In the genomic region with DNA sequence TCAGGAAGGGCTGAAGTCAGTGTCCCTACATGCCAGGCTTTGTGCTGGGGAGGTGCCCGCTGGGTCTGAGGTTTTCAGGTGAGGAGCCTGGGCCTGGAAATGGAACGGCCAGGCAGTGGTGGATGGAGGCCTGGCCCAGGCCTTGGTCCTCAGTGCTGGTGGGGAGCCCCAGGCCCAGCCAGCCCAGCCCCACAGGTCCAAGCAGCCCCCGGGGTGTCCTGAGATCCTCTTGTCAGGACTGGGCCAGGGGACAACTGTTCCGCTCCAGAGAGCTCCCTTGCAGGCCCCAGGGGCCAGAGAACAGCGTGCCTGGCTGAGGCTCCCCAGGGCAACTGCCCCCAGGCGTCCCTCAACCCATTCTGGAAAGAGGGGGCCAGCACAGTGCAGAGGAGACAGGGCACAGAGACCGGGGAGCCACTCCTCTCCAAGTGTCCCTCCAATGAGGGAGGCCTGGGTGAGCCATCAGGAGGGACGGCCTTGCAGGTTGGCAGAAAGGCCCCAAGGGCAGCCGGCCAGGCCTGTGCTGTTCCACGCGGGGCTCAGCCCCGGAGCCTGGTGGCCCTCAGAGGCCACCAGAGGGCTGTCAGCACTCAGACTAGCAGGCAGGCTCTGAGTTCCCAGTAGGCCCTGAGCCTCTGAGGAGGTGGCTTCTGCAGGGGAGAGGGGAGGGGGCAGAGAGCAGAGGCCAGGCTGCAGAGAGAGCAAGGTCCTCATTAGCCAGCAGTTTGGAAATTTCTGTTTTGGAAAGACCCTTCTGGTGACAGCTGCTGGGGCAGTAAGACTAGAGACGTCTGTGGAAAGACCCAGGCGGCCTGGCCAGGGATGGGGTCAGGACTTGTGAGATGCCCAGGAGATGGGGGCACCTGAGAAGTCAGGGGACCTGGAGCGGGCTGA, we compare ENCODE assay signal across 2 cellular contexts.
A peak's percentile ranks its signal among the peaks of the same experiment; 100 is the strongest.
TF ChIP-seq lines count a peak whose summit lies in the region.

No MANE protein-coding gene starts in this region.

TF ChIP-seq in H1, 55 proteins besides CTCF, POLR2A, EP300 and RAD21:
- TF ChIP-seq CHD1 (IDR thresholded peaks at IDR 0.05; ENCODE audit: low read depth, low read length): no peak
- TF ChIP-seq JUN (IDR thresholded peaks at IDR 0.05; ENCODE audit: low read depth, low read length): no peak
- TF ChIP-seq JUND (IDR thresholded peaks at IDR 0.05; ENCODE audit: low read length): no peak
- TF ChIP-seq HDAC6 (IDR thresholded peaks at IDR 0.05; ENCODE audit: low read depth, low read length): no peak
- TF ChIP-seq SIN3A (conservative IDR thresholded peaks at IDR 0.05 in 1 of 2, IDR thresholded peaks at IDR 0.05 in 1 of 2; ENCODE audit: low read depth in 1 of 2, low read length in 2 of 2): no peak
- no peak for TF ChIP-seq KDM1A (IDR thresholded peaks at IDR 0.05; ENCODE audit: borderline replicate concordance, low read length)
- no peak for TF ChIP-seq CTBP2 (IDR thresholded peaks at IDR 0.05; ENCODE audit: borderline replicate concordance, insufficient read depth, insufficient read length, low read length)

TF ChIP-seq in HepG2, 621 proteins besides CTCF, POLR2A, EP300 and RAD21 (continues in another document):
- TF ChIP-seq, protein P1, sequence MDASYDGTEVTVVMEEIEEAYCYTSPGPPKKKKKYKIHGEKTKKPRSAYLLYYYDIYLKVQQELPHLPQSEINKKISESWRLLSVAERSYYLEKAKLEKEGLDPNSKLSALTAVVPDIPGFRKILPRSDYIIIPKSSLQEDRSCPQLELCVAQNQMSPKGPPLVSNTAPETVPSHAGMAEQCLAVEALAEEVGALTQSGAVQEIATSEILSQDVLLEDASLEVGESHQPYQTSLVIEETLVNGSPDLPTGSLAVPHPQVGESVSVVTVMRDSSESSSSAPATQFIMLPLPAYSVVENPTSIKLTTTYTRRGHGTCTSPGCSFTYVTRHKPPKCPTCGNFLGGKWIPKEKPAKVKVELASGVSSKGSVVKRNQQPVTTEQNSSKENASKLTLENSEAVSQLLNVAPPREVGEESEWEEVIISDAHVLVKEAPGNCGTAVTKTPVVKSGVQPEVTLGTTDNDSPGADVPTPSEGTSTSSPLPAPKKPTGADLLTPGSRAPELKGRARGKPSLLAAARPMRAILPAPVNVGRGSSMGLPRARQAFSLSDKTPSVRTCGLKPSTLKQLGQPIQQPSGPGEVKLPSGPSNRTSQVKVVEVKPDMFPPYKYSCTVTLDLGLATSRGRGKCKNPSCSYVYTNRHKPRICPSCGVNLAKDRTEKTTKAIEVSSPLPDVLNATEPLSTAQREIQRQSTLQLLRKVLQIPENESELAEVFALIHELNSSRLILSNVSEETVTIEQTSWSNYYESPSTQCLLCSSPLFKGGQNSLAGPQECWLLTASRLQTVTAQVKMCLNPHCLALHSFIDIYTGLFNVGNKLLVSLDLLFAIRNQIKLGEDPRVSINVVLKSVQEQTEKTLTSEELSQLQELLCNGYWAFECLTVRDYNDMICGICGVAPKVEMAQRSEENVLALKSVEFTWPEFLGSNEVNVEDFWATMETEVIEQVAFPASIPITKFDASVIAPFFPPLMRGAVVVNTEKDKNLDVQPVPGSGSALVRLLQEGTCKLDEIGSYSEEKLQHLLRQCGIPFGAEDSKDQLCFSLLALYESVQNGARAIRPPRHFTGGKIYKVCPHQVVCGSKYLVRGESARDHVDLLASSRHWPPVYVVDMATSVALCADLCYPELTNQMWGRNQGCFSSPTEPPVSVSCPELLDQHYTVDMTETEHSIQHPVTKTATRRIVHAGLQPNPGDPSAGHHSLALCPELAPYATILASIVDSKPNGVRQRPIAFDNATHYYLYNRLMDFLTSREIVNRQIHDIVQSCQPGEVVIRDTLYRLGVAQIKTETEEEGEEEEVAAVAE (CRISPR knock-in tag; IDR thresholded peaks at IDR 0.05; ENCODE audit: borderline replicate concordance): no peak
- TF ChIP-seq HMG20B (CRISPR knock-in tag; conservative IDR thresholded peaks at IDR 0.05) (no peak), STAT5B (CRISPR knock-in tag; IDR thresholded peaks at IDR 0.05) (no peak), MEF2D (CRISPR knock-in tag; IDR thresholded peaks at IDR 0.05) (peak; percentile 39; the same call in 1 of the 2 replicates), IRX3 (CRISPR knock-in tag; IDR thresholded peaks at IDR 0.05; ENCODE audit: borderline replicate concordance, low read depth) (no peak), FOXJ3 (CRISPR knock-in tag; IDR thresholded peaks at IDR 0.05; ENCODE audit: borderline replicate concordance) (no peak), ZNF567 (CRISPR knock-in tag; IDR thresholded peaks at IDR 0.05; ENCODE audit: borderline replicate concordance) (no peak; the same call in 1 of the 2 replicates), SKI (IDR thresholded peaks at IDR 0.05; ENCODE audit: partially characterized antibody) (no peak), ZMYM4 (CRISPR knock-in tag; IDR thresholded peaks at IDR 0.05) (peak; percentile 67), ZNF331 (CRISPR knock-in tag; IDR thresholded peaks at IDR 0.05) (peak; percentile 54; the same call in 1 of the 2 replicates), ZNF749 (CRISPR knock-in tag; IDR thresholded peaks at IDR 0.05; ENCODE audit: borderline replicate concordance) (no peak), ZNF17 (CRISPR knock-in tag; IDR thresholded peaks at IDR 0.05) (no peak), HCFC1 (IDR thresholded peaks at IDR 0.05; ENCODE audit: low read depth, low read length) (no peak), ZNF501 (CRISPR knock-in tag; IDR thresholded peaks at IDR 0.05) (no peak; the same call in 1 of the 2 replicates), ZSCAN12 (CRISPR knock-in tag; IDR thresholded peaks at IDR 0.05) (no peak), REST (IDR thresholded peaks at IDR 0.05; ENCODE audit: borderline replicate concordance in 1 of 2, low read depth in 1 of 2, low read length in 2 of 2) (no peak), ZNF367 (CRISPR knock-in tag; IDR thresholded peaks at IDR 0.05; ENCODE audit: borderline replicate concordance) (no peak), SIN3A (IDR thresholded peaks at IDR 0.05; ENCODE audit: borderline replicate concordance, low read depth, low read length) (no peak), ZNF414 (CRISPR knock-in tag; IDR thresholded peaks at IDR 0.05) (0 out of 2 replicates have a peak, but pooled peaks have one; percentile 61), ZBTB21 (CRISPR knock-in tag; IDR thresholded peaks at IDR 0.05) (no peak), ZBTB20 (CRISPR knock-in tag; IDR thresholded peaks at IDR 0.05; ENCODE audit: borderline replicate concordance, low read depth) (peak; percentile 41; the same call in 1 of the 2 replicates), KMT2B (CRISPR knock-in tag; IDR thresholded peaks at IDR 0.05) (no peak), BCL3 (CRISPR knock-in tag; IDR thresholded peaks at IDR 0.05) (no peak), ZNF770 (CRISPR knock-in tag; IDR thresholded peaks at IDR 0.05) (peak; percentile 71)
- TF ChIP-seq, protein P2, sequence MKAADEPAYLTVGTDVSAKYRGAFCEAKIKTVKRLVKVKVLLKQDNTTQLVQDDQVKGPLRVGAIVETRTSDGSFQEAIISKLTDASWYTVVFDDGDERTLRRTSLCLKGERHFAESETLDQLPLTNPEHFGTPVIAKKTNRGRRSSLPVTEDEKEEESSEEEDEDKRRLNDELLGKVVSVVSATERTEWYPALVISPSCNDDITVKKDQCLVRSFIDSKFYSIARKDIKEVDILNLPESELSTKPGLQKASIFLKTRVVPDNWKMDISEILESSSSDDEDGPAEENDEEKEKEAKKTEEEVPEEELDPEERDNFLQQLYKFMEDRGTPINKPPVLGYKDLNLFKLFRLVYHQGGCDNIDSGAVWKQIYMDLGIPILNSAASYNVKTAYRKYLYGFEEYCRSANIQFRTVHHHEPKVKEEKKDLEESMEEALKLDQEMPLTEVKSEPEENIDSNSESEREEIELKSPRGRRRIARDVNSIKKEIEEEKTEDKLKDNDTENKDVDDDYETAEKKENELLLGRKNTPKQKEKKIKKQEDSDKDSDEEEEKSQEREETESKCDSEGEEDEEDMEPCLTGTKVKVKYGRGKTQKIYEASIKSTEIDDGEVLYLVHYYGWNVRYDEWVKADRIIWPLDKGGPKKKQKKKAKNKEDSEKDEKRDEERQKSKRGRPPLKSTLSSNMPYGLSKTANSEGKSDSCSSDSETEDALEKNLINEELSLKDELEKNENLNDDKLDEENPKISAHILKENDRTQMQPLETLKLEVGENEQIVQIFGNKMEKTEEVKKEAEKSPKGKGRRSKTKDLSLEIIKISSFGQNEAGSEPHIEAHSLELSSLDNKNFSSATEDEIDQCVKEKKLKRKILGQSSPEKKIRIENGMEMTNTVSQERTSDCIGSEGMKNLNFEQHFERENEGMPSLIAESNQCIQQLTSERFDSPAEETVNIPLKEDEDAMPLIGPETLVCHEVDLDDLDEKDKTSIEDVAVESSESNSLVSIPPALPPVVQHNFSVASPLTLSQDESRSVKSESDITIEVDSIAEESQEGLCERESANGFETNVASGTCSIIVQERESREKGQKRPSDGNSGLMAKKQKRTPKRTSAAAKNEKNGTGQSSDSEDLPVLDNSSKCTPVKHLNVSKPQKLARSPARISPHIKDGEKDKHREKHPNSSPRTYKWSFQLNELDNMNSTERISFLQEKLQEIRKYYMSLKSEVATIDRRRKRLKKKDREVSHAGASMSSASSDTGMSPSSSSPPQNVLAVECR (CRISPR knock-in tag; IDR thresholded peaks at IDR 0.05; ENCODE audit: borderline replicate concordance): peak; percentile 68
- TF ChIP-seq, protein P3, sequence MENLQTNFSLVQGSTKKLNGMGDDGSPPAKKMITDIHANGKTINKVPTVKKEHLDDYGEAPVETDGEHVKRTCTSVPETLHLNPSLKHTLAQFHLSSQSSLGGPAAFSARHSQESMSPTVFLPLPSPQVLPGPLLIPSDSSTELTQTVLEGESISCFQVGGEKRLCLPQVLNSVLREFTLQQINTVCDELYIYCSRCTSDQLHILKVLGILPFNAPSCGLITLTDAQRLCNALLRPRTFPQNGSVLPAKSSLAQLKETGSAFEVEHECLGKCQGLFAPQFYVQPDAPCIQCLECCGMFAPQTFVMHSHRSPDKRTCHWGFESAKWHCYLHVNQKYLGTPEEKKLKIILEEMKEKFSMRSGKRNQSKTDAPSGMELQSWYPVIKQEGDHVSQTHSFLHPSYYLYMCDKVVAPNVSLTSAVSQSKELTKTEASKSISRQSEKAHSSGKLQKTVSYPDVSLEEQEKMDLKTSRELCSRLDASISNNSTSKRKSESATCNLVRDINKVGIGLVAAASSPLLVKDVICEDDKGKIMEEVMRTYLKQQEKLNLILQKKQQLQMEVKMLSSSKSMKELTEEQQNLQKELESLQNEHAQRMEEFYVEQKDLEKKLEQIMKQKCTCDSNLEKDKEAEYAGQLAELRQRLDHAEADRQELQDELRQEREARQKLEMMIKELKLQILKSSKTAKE (CRISPR knock-in tag; IDR thresholded peaks at IDR 0.05; ENCODE audit: borderline replicate concordance): no peak
- TF ChIP-seq, protein P4, sequence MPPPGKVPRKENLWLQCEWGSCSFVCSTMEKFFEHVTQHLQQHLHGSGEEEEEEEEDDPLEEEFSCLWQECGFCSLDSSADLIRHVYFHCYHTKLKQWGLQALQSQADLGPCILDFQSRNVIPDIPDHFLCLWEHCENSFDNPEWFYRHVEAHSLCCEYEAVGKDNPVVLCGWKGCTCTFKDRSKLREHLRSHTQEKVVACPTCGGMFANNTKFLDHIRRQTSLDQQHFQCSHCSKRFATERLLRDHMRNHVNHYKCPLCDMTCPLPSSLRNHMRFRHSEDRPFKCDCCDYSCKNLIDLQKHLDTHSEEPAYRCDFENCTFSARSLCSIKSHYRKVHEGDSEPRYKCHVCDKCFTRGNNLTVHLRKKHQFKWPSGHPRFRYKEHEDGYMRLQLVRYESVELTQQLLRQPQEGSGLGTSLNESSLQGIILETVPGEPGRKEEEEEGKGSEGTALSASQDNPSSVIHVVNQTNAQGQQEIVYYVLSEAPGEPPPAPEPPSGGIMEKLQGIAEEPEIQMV (CRISPR knock-in tag; IDR thresholded peaks at IDR 0.05; ENCODE audit: low read depth): 0 out of 2 replicates have a peak, but pooled peaks have one; percentile 65
